In the genomic region with DNA sequence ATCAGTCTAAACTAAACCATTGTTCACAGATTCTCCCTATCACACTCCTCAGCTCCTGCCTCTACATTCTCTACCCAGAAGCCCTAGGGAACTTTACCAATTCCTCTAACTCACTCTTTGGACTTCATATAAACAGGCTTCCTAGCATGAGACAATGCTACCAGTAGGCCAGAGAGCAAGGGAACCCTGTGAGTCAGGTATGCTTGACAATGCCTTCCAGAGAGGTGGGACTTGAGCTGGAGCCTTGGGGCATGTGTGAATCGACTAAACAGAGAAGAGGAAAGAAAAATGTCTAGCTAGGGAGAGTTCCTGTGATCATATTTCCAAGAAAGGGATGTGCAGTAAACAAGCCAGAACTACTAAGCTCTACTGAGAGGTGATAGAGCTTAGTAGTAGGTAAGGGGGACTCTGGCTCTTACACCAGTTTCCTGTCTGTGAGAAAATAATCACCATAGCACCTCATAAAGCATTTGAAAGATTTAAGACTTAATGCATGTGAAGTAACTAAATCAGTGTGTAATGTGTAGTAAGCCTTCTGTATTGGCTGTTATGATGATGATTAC, we compare ENCODE assay signal across 20 cellular contexts. TPM values are rescaled to one million over a fixed set of nuclear protein-coding genes. Genes with fewer than 3 reads are reported as not detected.
DNase-seq lines count a peak whose midpoint lies in the region; ATAC-seq and TF ChIP-seq lines count a peak whose summit lies in the region.
"Had no signal": no experiment of that assay in that cellular context is flagged by ENCODE, and none has a peak within 500 bp of the region (broad histone marks: within the 10 kb centered on the region; RNA-seq: fewer than 3 reads in every experiment).

No MANE protein-coding gene starts in this region.

- H3K9me3 Mint-ChIP-seq in dendritic cell treated with granulocyte-macrophage colony-stimulating factor and Interleukin-4, amounts not matched to agents 40 ng/mL and 50 ng/mL, for 4 days = no peaks in the 10 kb centered on the region
- H3K9me3 Mint-ChIP-seq in mesothelial cell of epicardium = no peaks in the 10 kb centered on the region
- H3K9me3 Mint-ChIP-seq: natural killer cell had no signal

- ATAC-seq in activated CD4-positive, CD25-positive, alpha-beta regulatory T cell treated with anti-CD3 and anti-CD28 coated beads, Interleukin-2, amount 50 U/mL, for 24 hours = peak; percentile 4 to 34
- peak; percentile 72 for ATAC-seq in PC-3
- ATAC-seq: natural killer cell, upper lobe of right lung had no signal

- no peak for DNase-seq in activated CD4-positive, CD25-positive, alpha-beta regulatory T cell (lab: John Stamatoyannopoulos, UW)
- DNase-seq in PC-3 (peak; percentile 75), mesothelial cell of epicardium (ENCODE audit: low spot score in 2 of 2, unreplicated experiment in 2 of 2) (no peak), DMS114 treated with DMSO at 0.1 percent for 48 hours (lab: John Stamatoyannopoulos, UW; ENCODE audit: unreplicated experiment) (no peak), vagina (ENCODE audit: extremely low spot score in 2 of 2) (no peak)
- DNase-seq in stimulated activated CD8-positive, alpha-beta memory T cell treated with anti-CD3 and anti-CD28 coated beads, Interleukin-4, amount 100 ng/mL, for 48 hours = no peak
- DNase-seq: activated gamma-delta T cell treated with Interleukin-2 at 50 U/mL for 16 hours; AML-193; Calu3; effector memory CD4-positive, alpha-beta T cell; natural killer cell; NCI-H1694; NCI-H774; posterior cingulate gyrus; stimulated activated CD4-positive, alpha-beta T cell treated with anti-CD3 and anti-CD28 coated beads, Interleukin-1b, Interleukin-23, amount 100 ng/mL, for 48 hours; stomach; upper lobe of right lung had no signal

- CTCF ChIA-PET in PC-3 (lab: Charles Lee) = no interaction called here

- H2AFZ ChIP-seq in PC-3 (ENCODE audit: low read length) = no peak overlapping the region

- H3K4me3 ChIP-seq in PC-3 (ENCODE audit: low read length) = no peak overlapping the region
- no peak overlapping the region for H3K4me3 ChIP-seq in vagina
- H3K4me3 ChIP-seq: stomach, upper lobe of right lung had no signal

- TF ChIP-seq CTCF in PC-3 (conservative IDR thresholded peaks at IDR 0.05; ENCODE audit: low read depth, low read length) (no peak), mesothelial cell of epicardium (IDR thresholded peaks at IDR 0.05; ENCODE audit: unreplicated experiment) (no peak), vagina (IDR thresholded peaks at IDR 0.05) (no peak)

- H4K20me1 ChIP-seq in PC-3 (ENCODE audit: low read length) = no peaks in the 10 kb centered on the region

- H3K27me3 Mint-ChIP-seq in dendritic cell treated with granulocyte-macrophage colony-stimulating factor and Interleukin-4, amounts not matched to agents 40 ng/mL and 50 ng/mL, for 4 days = no peaks in the 10 kb centered on the region
- H3K27me3 Mint-ChIP-seq in mesothelial cell of epicardium (ENCODE audit: low read depth) = no peaks in the 10 kb centered on the region

- BruUV-seq in PC-3 (replicated peaks; lab: Mats Ljungman, UMichigan) = no TSS peak

- no peaks in the 10 kb centered on the region for H3F3A ChIP-seq in PC-3 (ENCODE audit: low read length, unreplicated experiment)

- H3K4me1 ChIP-seq in PC-3 (ENCODE audit: insufficient read depth, low read length) (peaks cover 15% of the 10 kb centered on the region; the same call in 1 of the 2 replicates), vagina (peaks cover 1% of the 10 kb centered on the region)

- 0 out of 2 replicates have a peak overlapping the region, but pooled peaks have one; percentile 6 for H3K4me2 ChIP-seq in PC-3 (ENCODE audit: low read length)

- no peaks in the 10 kb centered on the region for H3K79me2 ChIP-seq in PC-3 (ENCODE audit: low read length)

- POLR2A ChIA-PET in PC-3 (lab: Charles Lee; ENCODE audit: unreplicated experiment) = no interaction called here

- H3K9me2 ChIP-seq in PC-3 (replicated peaks; ENCODE audit: low read length) = no peaks in the 10 kb centered on the region

- peaks cover 23% of the 10 kb centered on the region for H3K4me1 Mint-ChIP-seq in dendritic cell treated with granulocyte-macrophage colony-stimulating factor and Interleukin-4, amounts not matched to agents 40 ng/mL and 50 ng/mL, for 4 days (ENCODE audit: low read depth)
- peaks cover 6% of the 10 kb centered on the region for H3K4me1 Mint-ChIP-seq in mesothelial cell of epicardium

- no peak overlapping the region for H3K9ac ChIP-seq in PC-3 (ENCODE audit: low read length)

- no peaks in the 10 kb centered on the region for H3K27me3 ChIP-seq in PC-3 (ENCODE audit: low read length)
- H3K27me3 ChIP-seq in vagina = no peaks in the 10 kb centered on the region
- H3K27me3 ChIP-seq: stomach, upper lobe of right lung had no signal

- H3K4me3 Mint-ChIP-seq in dendritic cell treated with granulocyte-macrophage colony-stimulating factor and Interleukin-4, amounts not matched to agents 40 ng/mL and 50 ng/mL, for 4 days = no peak overlapping the region
- no peak overlapping the region for H3K4me3 Mint-ChIP-seq in mesothelial cell of epicardium
- H3K4me3 Mint-ChIP-seq: natural killer cell had no signal

- H3K9me3 ChIP-seq in PC-3 (ENCODE audit: low read length) (no peaks in the 10 kb centered on the region), vagina (no peaks in the 10 kb centered on the region)
- H3K9me3 ChIP-seq: stomach, upper lobe of right lung had no signal

- H3K27ac ChIP-seq in PC-3 (ENCODE audit: low read length) = peak overlapping the region; percentile 49
- no peak overlapping the region for H3K27ac ChIP-seq in vagina
- H3K27ac ChIP-seq: 22Rv1, stomach, upper lobe of right lung had no signal

- no peak for TF ChIP-seq POLR2A in vagina (IDR thresholded peaks at IDR 0.05)

- H3K36me3 ChIP-seq in PC-3 (ENCODE audit: low read depth, low read length) (no peaks in the 10 kb centered on the region), vagina (no peaks in the 10 kb centered on the region)
- H3K36me3 ChIP-seq: stomach, upper lobe of right lung had no signal

- intact Hi-C loops in PC-3 (cut with micrococcal nuclease) (no loop called here), vagina (cut with DNase I) (no loop called here)
- intact Hi-C loops in dendritic cell treated with granulocyte-macrophage colony-stimulating factor and Interleukin-4, amounts not matched to agents 40 ng/mL and 50 ng/mL, for 4 days (cut with micrococcal nuclease) = no loop called here

- no peaks in the 10 kb centered on the region for H3K36me3 Mint-ChIP-seq in dendritic cell treated with granulocyte-macrophage colony-stimulating factor and Interleukin-4, amounts not matched to agents 40 ng/mL and 50 ng/mL, for 4 days (ENCODE audit: low read depth)
- no peaks in the 10 kb centered on the region for H3K36me3 Mint-ChIP-seq in mesothelial cell of epicardium
- H3K36me3 Mint-ChIP-seq: natural killer cell had no signal

- H3K27ac Mint-ChIP-seq in dendritic cell treated with granulocyte-macrophage colony-stimulating factor and Interleukin-4, amounts not matched to agents 40 ng/mL and 50 ng/mL, for 4 days = peak overlapping the region; percentile 2
- H3K27ac Mint-ChIP-seq in mesothelial cell of epicardium = peak overlapping the region; percentile 14
- H3K27ac Mint-ChIP-seq: natural killer cell had no signal

RNA-seq across cellular contexts. Expression of gene RFK, which starts 6.4 kb away (rescaled TPM):
- total RNA-seq in PC-3 (2014; rRNA removed) = 8.1 and 9.7 TPM in 2 replicates
- 8.5 to 10.2 TPM (median 9.7 TPM) in 3 replicates for total RNA-seq in mesothelial cell of epicardium
- 16.7 TPM for total RNA-seq in vagina

RNA-seq across cellular contexts. Expression of gene GCNT1, which starts 58.4 kb away (rescaled TPM):
- total RNA-seq in PC-3 (2014; rRNA removed) (0.29 TPM in 2 replicates), mesothelial cell of epicardium (8.0 to 9.1 TPM (median 8.6 TPM) in 3 replicates), vagina (8.3 TPM)
